ENCODE assay signal across 8 cellular contexts in genomic region chr1:1910033-1910465, GRCh38. TPM values are rescaled to one million over a fixed set of nuclear protein-coding genes. Genes with fewer than 3 reads are reported as not detected.
DNase-seq lines count a peak whose midpoint lies in the region; ATAC-seq and TF ChIP-seq lines count a peak whose summit lies in the region.
"Had no signal": no experiment of that assay in that cellular context is flagged by ENCODE, and none has a peak within 500 bp of the region (broad histone marks: within the 10 kb centered on the region; RNA-seq: fewer than 3 reads in every experiment).

No MANE protein-coding gene starts in this region.

- no peak overlapping the region for H2AFZ ChIP-seq in H9 (ENCODE audit: low read length)

- H3K4me2 ChIP-seq in H9 (ENCODE audit: insufficient read depth, insufficient read length, low read length) = peak overlapping the region; percentile 15

- no peaks in the 10 kb centered on the region for H3K79me1 ChIP-seq in H9 (ENCODE audit: insufficient read depth, low read depth, low read length, poor library complexity, severe bottlenecking)

- peaks cover 6% of the 10 kb centered on the region for H3K23me2 ChIP-seq in H9 (ENCODE audit: insufficient read length, low read depth, low read length, poor library complexity, severe bottlenecking)

- H3K4me1 ChIP-seq in H9 (ENCODE audit: insufficient read depth, low read length) = no peaks in the 10 kb centered on the region
- peaks cover 11 to 42% (median 36%) of the 10 kb centered on the region in 6 donors for H3K4me1 ChIP-seq in spleen

- no peak overlapping the region for H3T11ph ChIP-seq in H9 (ENCODE audit: low read length)

- H2BK20ac ChIP-seq in H9 (ENCODE audit: low read depth, low read length, poor library complexity, severe bottlenecking) = no peak overlapping the region

- intact Hi-C loops in activated CD8-positive, alpha-beta T cell treated with anti-CD3 and anti-CD28 coated beads for 36 hours (cut with micrococcal nuclease) = no loop called here
- intact Hi-C loops in left ventricle myocardium superior (cut with micrococcal nuclease) = no loop called here
- intact Hi-C loops in spleen (cut with DNase I; ENCODE audit: low total_unique reads) = no loop called here

- no peak overlapping the region for H3K27ac ChIP-seq in H9 (ENCODE audit: insufficient read length, low read depth, low read length)
- H3K27ac ChIP-seq in spleen = peak overlapping the region; percentile 82 to 97 (median 94)

- no peak overlapping the region for H2BK5ac ChIP-seq in H9 (ENCODE audit: insufficient read length, low read length)

- H3K9ac ChIP-seq in H9 (ENCODE audit: extremely low read depth, insufficient read length, low read length) = no peak overlapping the region

- no peak overlapping the region for H3K23ac ChIP-seq in H9 (ENCODE audit: insufficient read length, low read depth, low read length)

- H2BK120ac ChIP-seq in H9 (ENCODE audit: low read depth, low read length, poor library complexity, severe bottlenecking) = no peak overlapping the region

- no peak overlapping the region for H3K56ac ChIP-seq in H9 (ENCODE audit: insufficient read length, low read depth, low read length)

- no peak for DNase-seq in H9
- no peak for DNase-seq in activated CD8-positive, alpha-beta T cell treated with anti-CD3 and anti-CD28 coated beads for 36 hours
- DNase-seq in left ventricle myocardium superior = peak; percentile 14
- DNase-seq in spleen = peak; percentile 56
- no peak for DNase-seq in 8988T
- no peak for DNase-seq in NCI-H510A treated with DMSO at 0.1 percent for 48 hours (lab: John Stamatoyannopoulos, UW)
- no peak for DNase-seq in left lobe of liver (ENCODE audit: low spot score)
- DNase-seq: NCI-H226 had no signal

- TF ChIP-seq CTCF in H9 (conservative IDR thresholded peaks at IDR 0.05) (no peak), spleen (IDR thresholded peaks at IDR 0.05 in 8 of 11, conservative IDR thresholded peaks at IDR 0.05 in 3 of 11) (no peak)
- no peak for TF ChIP-seq CTCF in activated CD8-positive, alpha-beta T cell treated with anti-CD3 and anti-CD28 coated beads for 36 hours (IDR thresholded peaks at IDR 0.05)

- H2BK12ac ChIP-seq in H9 (ENCODE audit: insufficient read length, low read depth, low read length) = no peak overlapping the region

- POLR2A ChIA-PET in activated CD8-positive, alpha-beta T cell treated with anti-CD3 and anti-CD28 coated beads for 36 hours (lab: Charles Lee) = interaction anchor here (0.8 to 1.7 kb wide), 4 partner anchors 14 to 130 kb away, joined by 3 to 9 read pairs (median 3); no protein-coding TSS in a partner anchor

- H3K9me3 ChIP-seq in H9 (ENCODE audit: control insufficient read depth, low read depth, low read length) = no peaks in the 10 kb centered on the region
- no peaks in the 10 kb centered on the region for H3K9me3 ChIP-seq in spleen

- peaks cover 2% of the 10 kb centered on the region; the same call in 1 of the 2 replicates for H3K27me3 Mint-ChIP-seq in H9 (ENCODE audit: low read depth)
- peaks cover 3% of the 10 kb centered on the region for H3K27me3 Mint-ChIP-seq in activated CD8-positive, alpha-beta T cell treated with anti-CD3 and anti-CD28 coated beads for 36 hours

- H3K9me3 Mint-ChIP-seq in H9 = no peaks in the 10 kb centered on the region
- H3K9me3 Mint-ChIP-seq in activated CD8-positive, alpha-beta T cell treated with anti-CD3 and anti-CD28 coated beads for 36 hours = no peaks in the 10 kb centered on the region

- H3K36me3 Mint-ChIP-seq in H9 (ENCODE audit: insufficient read depth in 1 of 3, low read depth in 3 of 3) = no peaks in the 10 kb centered on the region
- no peaks in the 10 kb centered on the region for H3K36me3 Mint-ChIP-seq in activated CD8-positive, alpha-beta T cell treated with anti-CD3 and anti-CD28 coated beads for 36 hours (ENCODE audit: low read depth)

- H3K27ac Mint-ChIP-seq in H9 = peak overlapping the region in 1 of 3 experiments; percentile 43; a peak in 2 of 7 replicates
- H3K27ac Mint-ChIP-seq in activated CD8-positive, alpha-beta T cell treated with anti-CD3 and anti-CD28 coated beads for 36 hours = peak overlapping the region; percentile 67

- no peak overlapping the region for H3K4ac ChIP-seq in H9 (ENCODE audit: low read depth, low read length)

- peak overlapping the region in 6 of 8 donors; percentile 46 to 87 (median 62) for H3K4me3 ChIP-seq in spleen

- H3K4me1 Mint-ChIP-seq in H9 = peaks cover 15 to 28% of the 10 kb centered on the region in 2 experiments
- peaks cover 13% of the 10 kb centered on the region for H3K4me1 Mint-ChIP-seq in activated CD8-positive, alpha-beta T cell treated with anti-CD3 and anti-CD28 coated beads for 36 hours (ENCODE audit: low read depth)

- H2BK15ac ChIP-seq in H9 (ENCODE audit: low read depth, low read length) = no peak overlapping the region

- H4K5ac ChIP-seq in H9 (ENCODE audit: insufficient read length, low read depth, low read length) = no peak overlapping the region

- no peaks in the 10 kb centered on the region for H3K36me3 ChIP-seq in spleen

- WGBS in H9 (ENCODE audit: extremely low coverage, insufficient read length, low lambda C conversion rate) = no CpG with 5 or more reads among the region's 6 CpGs
- WGBS in spleen, 5 donors = 85 to 94% (median 92%) methylated on average over 6 of the region's 6 CpGs

- H2AK5ac ChIP-seq in H9 (ENCODE audit: insufficient read length, low read length) = no peak overlapping the region

- TF ChIP-seq POLR2A in spleen (IDR thresholded peaks at IDR 0.05) = no peak

- H4K8ac ChIP-seq in H9 (replicated peaks; ENCODE audit: insufficient read length, low read depth, low read length) = no peak overlapping the region

- ATAC-seq in activated CD8-positive, alpha-beta T cell treated with anti-CD3 and anti-CD28 coated beads for 36 hours = no peak
- ATAC-seq in left ventricle myocardium superior (no peak), left lobe of liver (no peak)

- H3K79me2 ChIP-seq in H9 (ENCODE audit: insufficient read depth, low read length) = no peaks in the 10 kb centered on the region

- no peak overlapping the region for H3K14ac ChIP-seq in H9 (ENCODE audit: insufficient read depth, low read length)

- CTCF ChIA-PET in activated CD8-positive, alpha-beta T cell treated with anti-CD3 and anti-CD28 coated beads for 36 hours (lab: Charles Lee) = interaction anchor here (1.5 to 5.4 kb wide), 5 partner anchors 8 to 144 kb away, joined by 3 to 80 read pairs (median 18); partner anchors contain the start of gene TMEM52

- H3K4me3 Mint-ChIP-seq in H9 = peak overlapping the region; percentile 60 to 72
- H3K4me3 Mint-ChIP-seq in activated CD8-positive, alpha-beta T cell treated with anti-CD3 and anti-CD28 coated beads for 36 hours = peak overlapping the region; percentile 75

- H3K18ac ChIP-seq in H9 (ENCODE audit: insufficient read length, low read depth, low read length) = no peak overlapping the region

- no peak overlapping the region for H4K91ac ChIP-seq in H9 (ENCODE audit: insufficient read length, low read depth, low read length)

- H3K27me3 ChIP-seq in H9 (ENCODE audit: insufficient read depth, low read length) (no peaks in the 10 kb centered on the region), spleen (replicated peaks in 1 of 7) (peaks cover 0 to 7% (median 0%) of the 10 kb centered on the region in 7 donors)

- H4K20me1 ChIP-seq in H9 (ENCODE audit: control insufficient read depth, insufficient read depth, insufficient read length) = no peaks in the 10 kb centered on the region

RNA-seq across cellular contexts. Expression of gene CALML6, which starts 5.0 kb away (rescaled TPM):
- 1.4 and 1.7 TPM in 2 replicates for total RNA-seq in H9 (2021)
- under 1 TPM; 0.47 to 0.76 TPM for total RNA-seq in activated CD8-positive, alpha-beta T cell treated with anti-CD3 and anti-CD28 coated beads for 36 hours
- not detected for total RNA-seq in left ventricle myocardium superior
- total RNA-seq in spleen = 1 to 10 TPM in 1 of 7 donors, under 1 TPM in 4, not detected in 2; 0.34 to 3.0 (median 0.66) TPM
- 1 to 10 TPM in 1 of 3 donors, under 1 TPM in 2; 0.58 to 1.8 (median 0.85) TPM for polyA plus RNA-seq in spleen
- total RNA-seq in left lobe of liver = 1.4 TPM

RNA-seq across cellular contexts. Expression of gene TMEM52, which starts 9.0 kb away (rescaled TPM):
- 9.6 and 11.3 TPM in 2 replicates for total RNA-seq in H9 (2021)
- total RNA-seq in activated CD8-positive, alpha-beta T cell treated with anti-CD3 and anti-CD28 coated beads for 36 hours = 1 to 10 TPM; 2.1 to 2.2 TPM
- 1.7 TPM for total RNA-seq in left ventricle myocardium superior
- total RNA-seq in spleen = 1 to 10 TPM in 6 of 7 donors, not detected in 1; 1.1 to 4.7 (median 1.8) TPM
- 1 to 10 TPM in 1 of 3 donors, under 1 TPM in 2; 0.35 to 1.9 (median 0.64) TPM for polyA plus RNA-seq in spleen
- 11.3 TPM for total RNA-seq in left lobe of liver

RNA-seq across cellular contexts. Expression of gene GNB1, which starts 19.2 kb away (rescaled TPM):
- total RNA-seq in H9 (2021) (382 and 400 TPM in 2 replicates), left ventricle myocardium superior (172 TPM), spleen (100 to 1,000 TPM; 186 to 304 (median 273) TPM), left lobe of liver (97.3 TPM)
- 100 to 1,000 TPM; 318 to 330 TPM for total RNA-seq in activated CD8-positive, alpha-beta T cell treated with anti-CD3 and anti-CD28 coated beads for 36 hours
- 100 to 1,000 TPM in 1 of 3 donors, 10 to 100 TPM in 2; 76.0 to 132 (median 95.5) TPM for polyA plus RNA-seq in spleen

Comparison
In these comparisons a context has a peak if more than half of its experiments do, and no peak if none do; other contexts are left out.
1. DNase-seq: peak in left ventricle myocardium superior (single experiment) and spleen (single experiment); none in H9 (single experiment), activated CD8-positive, alpha-beta T cell treated with anti-CD3 and anti-CD28 coated beads for 36 hours (single experiment), 8988T (single experiment), NCI-H510A treated with DMSO at 0.1 percent for 48 hours (single experiment) and left lobe of liver (single experiment).